In the genomic region with DNA sequence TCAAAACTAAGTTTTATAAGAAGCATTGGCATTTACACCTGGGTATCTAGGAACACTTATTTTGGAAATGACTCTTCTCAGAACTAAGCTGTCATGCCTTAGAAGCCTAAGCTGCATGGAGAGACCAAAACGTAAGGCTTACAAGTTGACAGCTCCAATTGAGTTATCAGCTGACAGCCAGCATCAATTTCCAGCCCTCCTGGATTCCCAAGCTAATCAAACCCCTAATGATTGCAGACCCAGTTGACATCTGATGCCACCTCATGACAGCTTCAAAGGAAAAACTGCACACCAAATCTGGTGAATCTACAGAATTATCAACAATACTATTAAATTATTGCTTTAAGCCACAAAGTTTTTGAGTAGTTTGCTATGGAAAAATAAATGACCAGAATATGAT, we compare ENCODE assay signal across 35 cellular contexts.
"Had no signal": no experiment of that assay in that cellular context is flagged by ENCODE, and none has a peak within 500 bp of the region (broad histone marks: within the 10 kb centered on the region; RNA-seq: fewer than 3 reads in every experiment).

No MANE protein-coding gene starts in this region.

- H3K27ac ChIP-seq: KMS-11 had no signal

- H3K36me3 ChIP-seq: MG63 had no signal

- H3K9ac ChIP-seq: KMS-11 had no signal

- H3K4me2 ChIP-seq: KMS-11 had no signal

- H3K27me3 ChIP-seq: MG63 had no signal

- DNase-seq: Karpas-422, Kasumi-1, MG63, MM.1S, NCI-H1048, NCI-H1092, NCI-H1092 treated with DMSO at 0.1 percent for 48 hours, NCI-H1105, NCI-H1105 treated with DMSO at 0.1 percent for 48 hours, NCI-H1417, NCI-H1417 treated with DMSO at 0.1 percent for 48 hours, NCI-H1436, NCI-H1436 treated with DMSO at 0.1 percent for 48 hours, NCI-H146, NCI-H1694, NCI-H1694 treated with DMSO at 0.1 percent for 48 hours, NCI-H187, NCI-H187 treated with DMSO at 0.1 percent for 48 hours, NCI-H1930, NCI-H2029, NCI-H2029 treated with DMSO at 0.1 percent for 48 hours, NCI-H2081, NCI-H2081 treated with DMSO at 0.1 percent for 48 hours, NCI-H2107, NCI-H2171, NCI-H2171 treated with DMSO at 0.1 percent for 48 hours, NCI-H2227 treated with DMSO at 0.1 percent for 48 hours, NCI-H226, NCI-H345, NCI-H446, NCI-H446 treated with DMSO at 0.1 percent for 48 hours, NCI-H510A, NCI-H510A treated with DMSO at 0.1 percent for 48 hours, NCI-H524 had no signal

- H3K4me3 ChIP-seq: MG63 had no signal
